Comparison of ENCODE assay signal across 1 cellular context in genomic region chr12:131938082-131938481, GRCh38.
TF ChIP-seq lines count a peak whose summit lies in the region.

No MANE protein-coding gene starts in this region.

TF ChIP-seq in K562, 482 proteins besides CTCF, POLR2A, EP300 and RAD21:
- TF ChIP-seq ZNF121 (CRISPR knock-in tag; conservative IDR thresholded peaks at IDR 0.05) (peak; percentile 52), DACH1 (IDR thresholded peaks at IDR 0.05; ENCODE audit: partially characterized antibody) (no peak)
